ENCODE assay signal across 28 cellular contexts in genomic region chr12:102399653-102400052, GRCh38.
"Had no signal": no experiment of that assay in that cellular context is flagged by ENCODE, and none has a peak within 500 bp of the region (broad histone marks: within the 10 kb centered on the region; RNA-seq: fewer than 3 reads in every experiment).

No MANE protein-coding gene starts in this region.

- ATAC-seq: effector memory CD8-positive, alpha-beta T cell; esophagus mucosa; foreskin keratinocyte; gastrocnemius medialis; gastroesophageal sphincter; heart left ventricle; heart right ventricle had no signal

- H3K4me1 ChIP-seq: colonic mucosa, esophagus muscularis mucosa, esophagus squamous epithelium, foreskin keratinocyte, gastrocnemius medialis, gastroesophageal sphincter, heart left ventricle, heart right ventricle had no signal

- H3K36me3 ChIP-seq: colonic mucosa, esophagus muscularis mucosa, esophagus squamous epithelium, gastrocnemius medialis, gastroesophageal sphincter had no signal

- H3K9me3 ChIP-seq: colonic mucosa, esophagus muscularis mucosa, esophagus squamous epithelium, gastrocnemius medialis, gastroesophageal sphincter, heart left ventricle, heart right ventricle had no signal

- DNase-seq: colonic mucosa; cortex of kidney; dermis blood vessel endothelial cell; dorsolateral prefrontal cortex; effector CD4-positive, alpha-beta T cell; effector CD8-positive, alpha-beta T cell; effector memory CD4-positive, alpha-beta T cell; effector memory CD8-positive, alpha-beta T cell; endodermal cell; erythroblast; esophagus squamous epithelium; foreskin fibroblast; foreskin keratinocyte; foreskin melanocyte; gastrocnemius medialis; glutamatergic neuron; head of caudate nucleus; heart left ventricle; heart right ventricle had no signal

- H3K4me3 ChIP-seq: colonic mucosa, coronary artery, dorsolateral prefrontal cortex, esophagus muscularis mucosa, esophagus squamous epithelium, gastrocnemius medialis, gastroesophageal sphincter, heart left ventricle, heart right ventricle had no signal

- H3K27me3 ChIP-seq: colonic mucosa, dorsolateral prefrontal cortex, esophagus muscularis mucosa, esophagus squamous epithelium, foreskin keratinocyte, gastrocnemius medialis, gastroesophageal sphincter, heart left ventricle, heart right ventricle had no signal

- H3K27ac ChIP-seq: colonic mucosa, coronary artery, dorsolateral prefrontal cortex, epithelial cell of prostate, esophagus muscularis mucosa, esophagus squamous epithelium, foreskin keratinocyte, gastrocnemius medialis, gastroesophageal sphincter, heart left ventricle, heart right ventricle had no signal

- FAIRE-seq: colon, endometrium, endothelial cell of umbilical vein, frontal cortex had no signal
